ENCODE assay signal across 8 cellular contexts in genomic region chr1:219837274-219837993, GRCh38.
DNase-seq lines count a peak whose midpoint lies in the region; ATAC-seq, FAIRE-seq and TF ChIP-seq lines count a peak whose summit lies in the region.

No MANE protein-coding gene starts in this region.

- H3K27ac Mint-ChIP-seq in stimulated activated naive B cell treated with anti-CD40 and anti-IgM and Interleukin-4, amounts not matched to agents 10 μg/mL and 1 μg/mL and 100 μg/mL, for 72 hours = no peak overlapping the region
- H3K27ac Mint-ChIP-seq in activated T-cell treated with anti-CD3 and anti-CD28 coated beads, Interleukin-2, amount 50 U/mL, for 24 hours = no peak overlapping the region

- POLR2A ChIA-PET in A549 (lab: Yijun Ruan, JAX) = no interaction called here

- peaks cover 19 to 36% of the 10 kb centered on the region in 2 donors for H3K27me3 Mint-ChIP-seq in stimulated activated naive B cell treated with anti-CD40 and anti-IgM and Interleukin-4, amounts not matched to agents 10 μg/mL and 1 μg/mL and 100 μg/mL, for 72 hours
- H3K27me3 Mint-ChIP-seq in activated T-cell treated with anti-CD3 and anti-CD28 coated beads, Interleukin-2, amount 50 U/mL, for 24 hours = peaks cover 25% of the 10 kb centered on the region

- FAIRE-seq in A549 (lab: Jason Lieb, UNC) = peak; percentile 81

- peak; percentile 37 to 66 for DNase-seq in A549 (ENCODE audit: low read depth in 1 of 2, low spot score in 1 of 2)
- DNase-seq in GM12865 (ENCODE audit: low read depth) = peak; percentile 50
- peak; percentile 46 for DNase-seq in Jurkat, Clone E6-1 (ENCODE audit: low read depth, low spot score)
- peak; percentile 84 for DNase-seq in OCI-M1 (lab: John Stamatoyannopoulos, UW)
- DNase-seq in epithelial cell of esophagus (ENCODE audit: low read depth) = peak; percentile 67
- DNase-seq in non-pigmented ciliary epithelial cell (ENCODE audit: low read depth) = peak; percentile 22
- no peak for DNase-seq in stimulated activated naive B cell treated with anti-CD40 and anti-IgM and Interleukin-4, amounts not matched to agents 10 μg/mL and 1 μg/mL and 100 μg/mL, for 72 hours
- DNase-seq in activated T-cell treated with anti-CD3 and anti-CD28 coated beads, Interleukin-2, amount 50 U/mL, for 24 hours = no peak

- no peak overlapping the region for H3K4me3 Mint-ChIP-seq in stimulated activated naive B cell treated with anti-CD40 and anti-IgM and Interleukin-4, amounts not matched to agents 10 μg/mL and 1 μg/mL and 100 μg/mL, for 72 hours
- H3K4me3 Mint-ChIP-seq in activated T-cell treated with anti-CD3 and anti-CD28 coated beads, Interleukin-2, amount 50 U/mL, for 24 hours = no peak overlapping the region

- H3K4me1 Mint-ChIP-seq in stimulated activated naive B cell treated with anti-CD40 and anti-IgM and Interleukin-4, amounts not matched to agents 10 μg/mL and 1 μg/mL and 100 μg/mL, for 72 hours = no peaks in the 10 kb centered on the region
- H3K4me1 Mint-ChIP-seq in activated T-cell treated with anti-CD3 and anti-CD28 coated beads, Interleukin-2, amount 50 U/mL, for 24 hours (ENCODE audit: low read depth) = no peaks in the 10 kb centered on the region

- no peak for TF ChIP-seq EP300 in A549 (IDR thresholded peaks at IDR 0.05)

- peaks cover 0 to 4% of the 10 kb centered on the region in 2 donors for H3K9me3 Mint-ChIP-seq in stimulated activated naive B cell treated with anti-CD40 and anti-IgM and Interleukin-4, amounts not matched to agents 10 μg/mL and 1 μg/mL and 100 μg/mL, for 72 hours
- H3K9me3 Mint-ChIP-seq in activated T-cell treated with anti-CD3 and anti-CD28 coated beads, Interleukin-2, amount 50 U/mL, for 24 hours = no peaks in the 10 kb centered on the region

- no peaks in the 10 kb centered on the region for H3K9me3 ChIP-seq in A549

- no peak overlapping the region for H3K4me2 ChIP-seq in A549

- no peak for TF ChIP-seq POLR2A in A549 (IDR thresholded peaks at IDR 0.05; ENCODE audit: low read length)

- H3K36me3 Mint-ChIP-seq in stimulated activated naive B cell treated with anti-CD40 and anti-IgM and Interleukin-4, amounts not matched to agents 10 μg/mL and 1 μg/mL and 100 μg/mL, for 72 hours = no peaks in the 10 kb centered on the region
- H3K36me3 Mint-ChIP-seq in activated T-cell treated with anti-CD3 and anti-CD28 coated beads, Interleukin-2, amount 50 U/mL, for 24 hours (ENCODE audit: low read depth) = no peaks in the 10 kb centered on the region

- H3K4me1 ChIP-seq in A549 = no peaks in the 10 kb centered on the region

- TF ChIP-seq CTCF in A549 (IDR thresholded peaks at IDR 0.05) (peak; percentile 78), GM12865 (IDR thresholded peaks at IDR 0.05; ENCODE audit: insufficient read depth, low read depth, low read length, missing control alignments) (peak; percentile 42), epithelial cell of esophagus (IDR thresholded peaks at IDR 0.05; ENCODE audit: insufficient read depth, low read depth, low read length, missing control alignments) (peak; percentile 65)

- H3K27ac ChIP-seq in A549 = no peak overlapping the region

- ATAC-seq in A549 = peak; percentile 86 to 93; a peak in 5 of 6 replicates
- no peak for ATAC-seq in stimulated activated naive B cell treated with anti-CD40 and anti-IgM and Interleukin-4, amounts not matched to agents 10 μg/mL and 1 μg/mL and 100 μg/mL, for 72 hours (replicated peaks)

- TF ChIP-seq RAD21 in A549 (conservative IDR thresholded peaks at IDR 0.05 in 1 of 2, IDR thresholded peaks at IDR 0.05 in 1 of 2) = peak; percentile 80 to 82

- WGBS in A549 (ENCODE audit: missing lambda C conversion rate) = 21% methylated on average over 7 of the region's 7 CpGs

- H3K4me3 ChIP-seq in A549 (no peak overlapping the region), GM12865 (ENCODE audit: low read depth, low read length) (no peak overlapping the region), epithelial cell of esophagus (ENCODE audit: low read length) (no peak overlapping the region)
- no peak overlapping the region for H3K4me3 ChIP-seq in Jurkat, Clone E6-1 (ENCODE audit: low read length)

- CTCF ChIA-PET in A549 (lab: Yijun Ruan, JAX) = no interaction called here

TF ChIP-seq in A549, 52 proteins besides CTCF, POLR2A, EP300 and RAD21:
- TF ChIP-seq ZNF302 (CRISPR knock-in tag; IDR thresholded peaks at IDR 0.05) (no peak), SMC3 (IDR thresholded peaks at IDR 0.05) (peak; percentile 47)

Comparison
In these comparisons a context has a peak if more than half of its experiments do, and no peak if none do; other contexts are left out.
1. ATAC-seq: peak in A549 (2 of 2); none in stimulated activated naive B cell treated with anti-CD40 and anti-IgM and Interleukin-4, amounts not matched to agents 10 μg/mL and 1 μg/mL and 100 μg/mL, for 72 hours (0 of 2).
2. DNase-seq: peak in A549 (2 of 2), GM12865 (single experiment), Jurkat, Clone E6-1 (single experiment), OCI-M1 (single experiment), epithelial cell of esophagus (single experiment) and non-pigmented ciliary epithelial cell (single experiment); none in stimulated activated naive B cell treated with anti-CD40 and anti-IgM and Interleukin-4, amounts not matched to agents 10 μg/mL and 1 μg/mL and 100 μg/mL, for 72 hours (single experiment) and activated T-cell treated with anti-CD3 and anti-CD28 coated beads, Interleukin-2, amount 50 U/mL, for 24 hours (single experiment).
3. Peak in every context shown above with its lines, with median percentiles within 50 percentile points of each other: CTCF ChIP-seq.